Comparison of ENCODE assay signal across 15 cellular contexts in the genomic region with DNA sequence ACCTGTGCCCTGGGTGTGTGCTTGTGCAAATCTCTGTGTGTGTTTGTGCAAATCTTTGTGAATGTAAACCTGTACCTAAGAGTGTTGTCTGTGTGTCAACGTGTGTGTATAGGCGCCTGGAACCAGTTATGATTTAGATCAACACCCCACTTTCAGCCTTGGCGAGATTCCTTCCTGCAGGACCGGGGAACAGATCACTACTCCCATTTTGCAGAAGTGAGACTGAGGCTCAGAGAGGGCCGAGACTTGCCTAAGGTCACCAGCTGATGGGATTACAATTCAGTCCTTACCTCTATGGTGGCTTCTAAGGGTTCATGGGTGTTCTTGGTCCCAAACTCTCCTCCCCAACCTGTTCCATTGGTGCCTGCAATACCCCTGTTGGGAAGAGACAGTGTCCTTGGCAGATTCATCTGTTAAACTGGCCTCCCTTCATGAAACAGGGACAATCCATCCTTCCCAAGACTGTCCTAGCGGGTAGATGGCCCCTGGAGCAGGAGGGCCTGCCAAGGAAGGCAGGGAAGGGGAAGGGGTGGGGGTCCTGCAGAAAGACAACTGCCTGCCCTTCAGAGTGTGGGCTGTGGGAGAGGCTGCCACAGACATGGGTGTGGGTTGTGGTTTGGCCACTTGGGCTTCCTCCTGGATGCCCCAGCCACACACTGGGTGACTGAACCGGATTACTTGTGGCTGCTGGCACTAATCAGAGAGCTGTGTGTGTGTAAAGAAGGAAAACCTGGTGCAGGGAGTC. TPM values are rescaled to one million over a fixed set of nuclear protein-coding genes. Genes with fewer than 3 reads are reported as not detected.
DNase-seq lines count a peak whose midpoint lies in the region; ATAC-seq and TF ChIP-seq lines count a peak whose summit lies in the region.
"Had no signal": no experiment of that assay in that cellular context is flagged by ENCODE, and none has a peak within 500 bp of the region (broad histone marks: within the 10 kb centered on the region; RNA-seq: fewer than 3 reads in every experiment).

No MANE protein-coding gene starts in this region.

- H3K4me3 ChIP-seq in NB4 (ENCODE audit: low read depth, low read length) = no peak overlapping the region

- no peak overlapping the region for H3K4me3 Mint-ChIP-seq in activated CD8-positive, alpha-beta memory T cell treated with anti-CD3 and anti-CD28 coated beads, Interleukin-2, amount 10 ng/mL, durations not matched to agents 7 days and 5 days
- H3K4me3 Mint-ChIP-seq in activated T-cell treated with anti-CD3 and anti-CD28 coated beads, Interleukin-2, amount 50 U/mL, for 72 hours = no peak overlapping the region
- H3K4me3 Mint-ChIP-seq: activated T-cell treated with anti-CD3 and anti-CD28 coated beads, Interleukin-2, amount 50 U/mL, for 24 hours had no signal

- ATAC-seq in activated CD8-positive, alpha-beta memory T cell treated with anti-CD3 and anti-CD28 coated beads, Interleukin-2, amount 10 ng/mL, durations not matched to agents 7 days and 5 days = peak; percentile 20
- ATAC-seq in esophagus mucosa = peak; percentile 49
- ATAC-seq in activated T-cell treated with anti-CD3 and anti-CD28 coated beads, Interleukin-2, amount 50 U/mL, for 72 hours (replicated peaks in 1 of 2) = no peak
- ATAC-seq in GM21576 (IDR thresholded peaks at IDR 0.05; ENCODE audit: unreplicated experiment) = no peak
- ATAC-seq: left colon had no signal

- CTCF ChIA-PET in activated CD8-positive, alpha-beta memory T cell treated with anti-CD3 and anti-CD28 coated beads, Interleukin-2, amount 10 ng/mL, durations not matched to agents 7 days and 5 days (lab: Charles Lee) = interaction anchor here (2.4 kb wide), 1 partner anchor 9 kb away, joined by 11 read pairs; a partner anchor contains a TSS

- TF ChIP-seq POLR2A in NB4 (IDR thresholded peaks at IDR 0.05; ENCODE audit: extremely low read depth, insufficient read length) = no peak

- peak overlapping the region; percentile 45 for H3K27ac Mint-ChIP-seq in activated CD8-positive, alpha-beta memory T cell treated with anti-CD3 and anti-CD28 coated beads, Interleukin-2, amount 10 ng/mL, durations not matched to agents 7 days and 5 days
- H3K27ac Mint-ChIP-seq in activated T-cell treated with anti-CD3 and anti-CD28 coated beads, Interleukin-2, amount 50 U/mL, for 72 hours = no peak overlapping the region
- H3K27ac Mint-ChIP-seq: activated T-cell treated with anti-CD3 and anti-CD28 coated beads, Interleukin-2, amount 50 U/mL, for 24 hours had no signal

- no peaks in the 10 kb centered on the region for H3K36me3 Mint-ChIP-seq in activated CD8-positive, alpha-beta memory T cell treated with anti-CD3 and anti-CD28 coated beads, Interleukin-2, amount 10 ng/mL, durations not matched to agents 7 days and 5 days
- no peaks in the 10 kb centered on the region for H3K36me3 Mint-ChIP-seq in activated T-cell treated with anti-CD3 and anti-CD28 coated beads, Interleukin-2, amount 50 U/mL, for 72 hours (ENCODE audit: insufficient read depth in 2 of 2)

- peaks cover 10% of the 10 kb centered on the region for H3K27me3 Mint-ChIP-seq in activated CD8-positive, alpha-beta memory T cell treated with anti-CD3 and anti-CD28 coated beads, Interleukin-2, amount 10 ng/mL, durations not matched to agents 7 days and 5 days
- H3K27me3 Mint-ChIP-seq in activated T-cell treated with anti-CD3 and anti-CD28 coated beads, Interleukin-2, amount 50 U/mL, for 72 hours (ENCODE audit: low read depth) = no peaks in the 10 kb centered on the region
- H3K27me3 Mint-ChIP-seq: activated T-cell treated with anti-CD3 and anti-CD28 coated beads, Interleukin-2, amount 50 U/mL, for 24 hours had no signal

- no peaks in the 10 kb centered on the region for H3K9me3 Mint-ChIP-seq in activated CD8-positive, alpha-beta memory T cell treated with anti-CD3 and anti-CD28 coated beads, Interleukin-2, amount 10 ng/mL, durations not matched to agents 7 days and 5 days (ENCODE audit: low read depth)
- no peaks in the 10 kb centered on the region for H3K9me3 Mint-ChIP-seq in activated T-cell treated with anti-CD3 and anti-CD28 coated beads, Interleukin-2, amount 50 U/mL, for 72 hours
- H3K9me3 Mint-ChIP-seq: activated T-cell treated with anti-CD3 and anti-CD28 coated beads, Interleukin-2, amount 50 U/mL, for 24 hours had no signal

- H3K4me1 Mint-ChIP-seq in activated CD8-positive, alpha-beta memory T cell treated with anti-CD3 and anti-CD28 coated beads, Interleukin-2, amount 10 ng/mL, durations not matched to agents 7 days and 5 days = peaks cover 54% of the 10 kb centered on the region
- peaks cover 28% of the 10 kb centered on the region for H3K4me1 Mint-ChIP-seq in activated T-cell treated with anti-CD3 and anti-CD28 coated beads, Interleukin-2, amount 50 U/mL, for 72 hours (ENCODE audit: low read depth)

- TF ChIP-seq CTCF in NB4 (IDR thresholded peaks at IDR 0.05; ENCODE audit: low read depth, low read length) = no peak

- DNase-seq in activated CD8-positive, alpha-beta memory T cell treated with anti-CD3 and anti-CD28 coated beads, Interleukin-2, amount 10 ng/mL, durations not matched to agents 7 days and 5 days = peak; percentile 55
- no peak for DNase-seq in activated CD8-positive, alpha-beta memory T cell treated with anti-CD3 and anti-CD28 coated beads, Interleukin-2, amount 50 U/mL, for 4 hours
- DNase-seq in NB4 (ENCODE audit: low read depth) (peak; percentile 56), COLO668 (lab: John Stamatoyannopoulos, UW; ENCODE audit: unreplicated experiment) (no peak)
- peak; percentile 20 for DNase-seq in stimulated activated CD8-positive, alpha-beta memory T cell treated with anti-CD3 and anti-CD28 coated beads, Interleukin-4, amount 100 ng/mL, for 48 hours
- DNase-seq in activated T-cell treated with anti-CD3 and anti-CD28 coated beads, Interleukin-2, amount 50 U/mL, for 72 hours = no peak
- DNase-seq: activated T-cell treated with anti-CD3 and anti-CD28 coated beads, Interleukin-2, amount 50 U/mL, for 24 hours; left colon; NCI-H1092; NCI-H524 treated with DMSO at 0.1 percent for 48 hours; occipital lobe; stimulated activated CD4-positive, alpha-beta T cell treated with anti-CD3 and anti-CD28 coated beads, Interleukin-15, amount 100 ng/mL, for 24 hours had no signal

RNA-seq across cellular contexts. Expression of a gene that starts 6.9 kb away (rescaled TPM):
- total RNA-seq in activated CD8-positive, alpha-beta memory T cell treated with anti-CD3 and anti-CD28 coated beads, Interleukin-2, amount 10 ng/mL, durations not matched to agents 7 days and 5 days = 10 to 100 TPM; 16.9 to 27.8 TPM
- total RNA-seq in esophagus mucosa = 35.2 TPM
- total RNA-seq in activated T-cell treated with anti-CD3 and anti-CD28 coated beads, Interleukin-2, amount 50 U/mL, for 72 hours = 10 to 100 TPM; 13.6 to 16.7 TPM

RNA-seq across cellular contexts. Expression of a gene that starts 8.9 kb away (rescaled TPM):
- total RNA-seq in activated CD8-positive, alpha-beta memory T cell treated with anti-CD3 and anti-CD28 coated beads, Interleukin-2, amount 10 ng/mL, durations not matched to agents 7 days and 5 days = 1 to 10 TPM; 1.1 to 2.6 TPM
- 12.7 TPM for total RNA-seq in esophagus mucosa
- total RNA-seq in activated T-cell treated with anti-CD3 and anti-CD28 coated beads, Interleukin-2, amount 50 U/mL, for 72 hours = 1 to 10 TPM; 2.4 to 4.3 TPM

RNA-seq across cellular contexts. Expression of a gene that starts 15.6 kb away (rescaled TPM):
- not detected for total RNA-seq in activated CD8-positive, alpha-beta memory T cell treated with anti-CD3 and anti-CD28 coated beads, Interleukin-2, amount 10 ng/mL, durations not matched to agents 7 days and 5 days
- total RNA-seq in esophagus mucosa = 5.2 TPM
- under 1 TPM; 0.44 to 0.82 TPM for total RNA-seq in activated T-cell treated with anti-CD3 and anti-CD28 coated beads, Interleukin-2, amount 50 U/mL, for 72 hours
- total RNA-seq: glomerular endothelial cell had no signal

RNA-seq across cellular contexts. Expression of a gene that starts 39.6 kb away (rescaled TPM):
- under 1 TPM; 0.14 to 0.20 TPM for total RNA-seq in activated CD8-positive, alpha-beta memory T cell treated with anti-CD3 and anti-CD28 coated beads, Interleukin-2, amount 10 ng/mL, durations not matched to agents 7 days and 5 days
- 1.1 TPM for total RNA-seq in esophagus mucosa
- total RNA-seq in activated T-cell treated with anti-CD3 and anti-CD28 coated beads, Interleukin-2, amount 50 U/mL, for 72 hours = 1 to 10 TPM in 1 of 2 donors, under 1 TPM in 1; 0.84 to 1.6 TPM

Comparison
In these comparisons a context has a peak if more than half of its experiments do, and no peak if none do; other contexts are left out.
1. DNase-seq: peak in activated CD8-positive, alpha-beta memory T cell treated with anti-CD3 and anti-CD28 coated beads, Interleukin-2, amount 10 ng/mL, durations not matched to agents 7 days and 5 days (single experiment), NB4 (single experiment) and stimulated activated CD8-positive, alpha-beta memory T cell treated with anti-CD3 and anti-CD28 coated beads, Interleukin-4, amount 100 ng/mL, for 48 hours (single experiment); none in activated CD8-positive, alpha-beta memory T cell treated with anti-CD3 and anti-CD28 coated beads, Interleukin-2, amount 50 U/mL, for 4 hours (single experiment), activated T-cell treated with anti-CD3 and anti-CD28 coated beads, Interleukin-2, amount 50 U/mL, for 72 hours (0 of 2) and COLO668 (single experiment).
2. ATAC-seq: peak in activated CD8-positive, alpha-beta memory T cell treated with anti-CD3 and anti-CD28 coated beads, Interleukin-2, amount 10 ng/mL, durations not matched to agents 7 days and 5 days (single experiment) and esophagus mucosa (single experiment); none in activated T-cell treated with anti-CD3 and anti-CD28 coated beads, Interleukin-2, amount 50 U/mL, for 72 hours (0 of 2) and GM21576 (single experiment).